ENCODE assay signal across 1 cellular context in genomic region chr5:80761176-80761575, GRCh38.
TF ChIP-seq lines count a peak whose summit lies in the region.

No MANE protein-coding gene starts in this region.

TF ChIP-seq in GM23338, 12 proteins besides CTCF, POLR2A, EP300 and RAD21 (continued from another document):
- TF ChIP-seq ZNF462 (CRISPR knock-in tag; IDR thresholded peaks at IDR 0.05) (no peak), POLR2AphosphoS5 (IDR thresholded peaks at IDR 0.05; ENCODE audit: low read depth) (no peak), ZNF114 (CRISPR knock-in tag; IDR thresholded peaks at IDR 0.05) (no peak), EZH2phosphoT487 (IDR thresholded peaks at IDR 0.05; ENCODE audit: unreplicated experiment) (no peak), NANOG (IDR thresholded peaks at IDR 0.05; ENCODE audit: borderline replicate concordance) (no peak)
